Comparison of ENCODE assay signal across 7 cellular contexts in the genomic region with DNA sequence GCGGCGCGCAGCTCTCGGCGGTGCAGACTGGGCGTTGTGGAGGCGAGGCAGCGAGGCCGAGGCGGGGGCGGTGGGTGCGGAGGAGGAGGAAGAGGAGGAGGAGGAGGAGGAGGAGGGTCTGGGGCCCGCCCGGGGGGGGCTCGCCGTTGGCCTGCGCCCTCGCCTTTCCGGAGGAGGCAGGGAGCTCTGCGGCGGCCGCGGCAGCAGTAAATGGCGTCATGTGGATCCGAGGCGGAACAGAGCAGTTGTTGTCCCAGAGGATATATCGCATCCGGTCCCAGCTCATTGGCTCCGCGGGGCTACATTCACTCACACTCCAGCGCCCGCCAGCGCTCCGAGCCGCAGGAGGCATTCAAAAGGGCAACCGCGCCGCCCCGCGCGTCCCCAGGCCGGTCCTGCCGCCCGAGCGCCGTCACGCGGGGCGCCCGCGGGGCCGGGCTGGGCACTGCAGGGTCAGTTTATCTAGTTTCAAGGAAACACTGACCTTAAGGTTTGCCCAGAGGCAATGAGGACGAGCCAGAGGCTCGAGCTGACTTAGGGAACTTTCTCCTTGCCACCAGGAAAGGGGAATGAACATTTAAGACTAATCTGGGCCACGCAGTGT. TPM values are rescaled to one million over a fixed set of nuclear protein-coding genes. Genes with fewer than 3 reads are reported as not detected.
DNase-seq lines count a peak whose midpoint lies in the region; TF ChIP-seq lines count a peak whose summit lies in the region.

A gene with protein sequence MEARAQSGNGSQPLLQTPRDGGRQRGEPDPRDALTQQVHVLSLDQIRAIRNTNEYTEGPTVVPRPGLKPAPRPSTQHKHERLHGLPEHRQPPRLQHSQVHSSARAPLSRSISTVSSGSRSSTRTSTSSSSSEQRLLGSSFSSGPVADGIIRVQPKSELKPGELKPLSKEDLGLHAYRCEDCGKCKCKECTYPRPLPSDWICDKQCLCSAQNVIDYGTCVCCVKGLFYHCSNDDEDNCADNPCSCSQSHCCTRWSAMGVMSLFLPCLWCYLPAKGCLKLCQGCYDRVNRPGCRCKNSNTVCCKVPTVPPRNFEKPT (minus strand): TSS at position 29 of the 604 bp plus-strand sequence. CDS start 3,421 bp downstream, outside the sequence.

- H3K27ac ChIP-seq in breast epithelium, result peak within 1 kb of the TSS; percentile 96 to 98

- H3K4me3 ChIP-seq in GM12864 (ENCODE audit: low read depth, low read length), result peak within 1 kb of the TSS; percentile 49
- peak within 1 kb of the TSS; percentile 100 for H3K4me3 ChIP-seq in H7 (ENCODE audit: insufficient read depth, low read depth, low read length)
- peak within 1 kb of the TSS; percentile 59 to 88 (median 78) for H3K4me3 ChIP-seq in breast epithelium
- peak within 1 kb of the TSS; percentile 95 for H3K4me3 ChIP-seq in iPS-11a (ENCODE audit: low read depth, low read length)

- intact Hi-C loops in breast epithelium (cut with DNase I; ENCODE audit: low total_unique reads), result no loop called here

- H3K36me3 ChIP-seq in H7 (replicated peaks; ENCODE audit: control insufficient read depth, insufficient read depth, low read length) (peaks cover 14% of the 10 kb centered on the region), breast epithelium (no peaks in the 10 kb centered on the region)

- DNase-seq in GM12864 (ENCODE audit: low read depth), result no peak
- DNase-seq in H7, result peak; percentile 92
- peak; percentile 96 for DNase-seq in Kasumi-1 (lab: John Stamatoyannopoulos, UW)
- peak; percentile 98 for DNase-seq in SIG-M5 treated with dmso at 0.1 percent for 504 hours (lab: John Stamatoyannopoulos, UW; ENCODE audit: unreplicated experiment)
- peak; percentile 88 to 91 for DNase-seq in breast epithelium (ENCODE audit: low spot score in 2 of 2)
- DNase-seq in retina, result peak; percentile 93

- TF ChIP-seq POLR2A in breast epithelium (IDR thresholded peaks at IDR 0.05), result peak; percentile 72

- no peaks in the 10 kb centered on the region; the same call in 1 of the 2 replicates for H3K27me3 ChIP-seq in H7 (ENCODE audit: control insufficient read depth, insufficient read depth, low read length)
- no peaks in the 10 kb centered on the region for H3K27me3 ChIP-seq in breast epithelium

- no peaks in the 10 kb centered on the region for H3K9me3 ChIP-seq in breast epithelium

- no peaks in the 10 kb centered on the region for H3K4me1 ChIP-seq in breast epithelium

- TF ChIP-seq CTCF in GM12864 (IDR thresholded peaks at IDR 0.05; ENCODE audit: low read depth, low read length, missing control alignments), result no peak
- TF ChIP-seq CTCF in breast epithelium (IDR thresholded peaks at IDR 0.05), result peak in 1 of 3 donors; percentile 22

RNA-seq across cellular contexts. Expression of the gene that starts here (rescaled TPM):
- total RNA-seq in H7 (2014; rRNA removed; shearing (Covaris generic)), result 58.5 and 60.6 TPM in 2 replicates
- total RNA-seq in breast epithelium, result 10 to 100 TPM; 52.1 to 76.0 (median 71.0) TPM

Comparison
In these comparisons a context has a peak if more than half of its experiments do, and no peak if none do; other contexts are left out.
1. H3K4me3 ChIP-seq: peak in every context shown above with its lines; median percentile 100 in H7; 95 in iPS-11a; 78 in breast epithelium; 49 in GM12864.